Comparison of ENCODE assay signal across 25 cellular contexts in the genomic region with DNA sequence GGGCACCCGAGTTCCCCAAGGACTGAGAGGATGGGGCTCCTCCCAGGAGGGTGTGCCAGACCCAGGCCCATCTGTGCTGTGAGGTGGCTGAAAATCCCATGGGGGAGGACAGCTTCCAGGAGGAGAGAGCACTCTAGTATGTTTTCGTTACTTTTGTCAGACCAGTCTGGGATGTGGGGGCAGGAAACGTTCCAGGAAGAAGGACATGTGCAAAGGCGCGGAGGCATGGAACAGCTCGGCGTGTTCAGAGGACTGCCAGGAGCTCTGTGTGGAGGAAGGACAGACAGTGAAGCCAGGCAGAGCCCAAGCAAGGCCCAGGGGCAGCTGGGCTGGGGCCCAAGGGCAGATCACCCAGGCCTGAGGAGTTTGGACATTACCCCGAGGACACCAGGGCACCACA. TPM values are rescaled to one million over a fixed set of nuclear protein-coding genes. Genes with fewer than 3 reads are reported as not detected.
"Had no signal": no experiment of that assay in that cellular context is flagged by ENCODE, and none has a peak within 500 bp of the region (broad histone marks: within the 10 kb centered on the region; RNA-seq: fewer than 3 reads in every experiment).

No MANE protein-coding gene starts in this region.

- H3K4me3 ChIP-seq: adrenal gland, coronary artery, esophagus muscularis mucosa, spleen, suprapubic skin, tibial nerve had no signal

- H3K4me1 ChIP-seq: adrenal gland, foreskin keratinocyte had no signal

- H3K4me1 Mint-ChIP-seq: activated naive CD8-positive, alpha-beta T cell treated with anti-CD3 and anti-CD28 coated beads for 36 hours; naive thymus-derived CD4-positive, alpha-beta T cell had no signal

- H3K9me3 ChIP-seq: adrenal gland, esophagus muscularis mucosa, spleen, suprapubic skin, tibial nerve had no signal

- H3K36me3 Mint-ChIP-seq: activated naive CD8-positive, alpha-beta T cell treated with anti-CD3 and anti-CD28 coated beads for 36 hours; memory B cell had no signal

- H3K4me3 Mint-ChIP-seq: activated naive CD4-positive, alpha-beta T cell treated with anti-CD3 and anti-CD28 coated beads for 36 hours; activated naive CD8-positive, alpha-beta T cell treated with anti-CD3 and anti-CD28 coated beads for 36 hours; effector memory CD8-positive, alpha-beta T cell; memory B cell; naive thymus-derived CD4-positive, alpha-beta T cell; T-helper 1 cell treated with Interleukin-12 subunit alpha and Interleukin-12 subunit beta and Interleukin-4 antibody, amounts not matched to agents 30 μg/mL and 1 μg/mL, for 36 hours had no signal

- H3K9me3 Mint-ChIP-seq: activated naive CD4-positive, alpha-beta T cell treated with anti-CD3 and anti-CD28 coated beads for 36 hours; activated naive CD8-positive, alpha-beta T cell treated with anti-CD3 and anti-CD28 coated beads for 36 hours; effector memory CD8-positive, alpha-beta T cell; memory B cell; T-helper 1 cell treated with Interleukin-12 subunit alpha and Interleukin-12 subunit beta and Interleukin-4 antibody, amounts not matched to agents 30 μg/mL and 1 μg/mL, for 36 hours had no signal

- H3K27ac ChIP-seq: adrenal gland, brain microvascular endothelial cell, coronary artery, esophagus muscularis mucosa, foreskin keratinocyte, spleen, suprapubic skin, tibial nerve, WERI-Rb-1 had no signal

- H3K36me3 ChIP-seq: adrenal gland, brain microvascular endothelial cell, esophagus muscularis mucosa, suprapubic skin, tibial nerve, WERI-Rb-1 had no signal

- H3K27ac Mint-ChIP-seq: activated naive CD4-positive, alpha-beta T cell treated with anti-CD3 and anti-CD28 coated beads for 36 hours; activated naive CD8-positive, alpha-beta T cell treated with anti-CD3 and anti-CD28 coated beads for 36 hours; effector memory CD8-positive, alpha-beta T cell; memory B cell; naive thymus-derived CD4-positive, alpha-beta T cell; T-helper 1 cell treated with Interleukin-12 subunit alpha and Interleukin-12 subunit beta and Interleukin-4 antibody, amounts not matched to agents 30 μg/mL and 1 μg/mL, for 36 hours had no signal

- DNase-seq: activated CD4-positive, alpha-beta T cell treated with anti-CD3 and anti-CD28 coated beads for 48 hours; activated CD4-positive, alpha-beta T cell treated with anti-CD3 and anti-CD28 coated beads, Interleukin-2, amount 50 U/mL, for 48 hours; activated CD8-positive, alpha-beta memory T cell treated with anti-CD3 and anti-CD28 coated beads for 24 hours; activated effector memory CD4-positive, alpha-beta T cell treated with anti-CD3 and anti-CD28 coated beads, Interleukin-2, amount 50 U/mL, for 16 hours; activated naive CD4-positive, alpha-beta T cell treated with anti-CD3 and anti-CD28 coated beads for 36 hours; activated naive CD8-positive, alpha-beta T cell treated with anti-CD3 and anti-CD28 coated beads for 36 hours; brain microvascular endothelial cell; effector memory CD8-positive, alpha-beta T cell; foreskin keratinocyte; midbrain; naive thymus-derived CD4-positive, alpha-beta T cell; right cardiac atrium; stimulated activated naive CD4-positive, alpha-beta T cell; T1000; WERI-Rb-1 had no signal

RNA-seq across cellular contexts. Expression of gene CA4, which starts 7.0 kb away (rescaled TPM):
- total RNA-seq: activated naive CD4-positive, alpha-beta T cell treated with anti-CD3 and anti-CD28 coated beads for 36 hours; activated naive CD8-positive, alpha-beta T cell treated with anti-CD3 and anti-CD28 coated beads for 36 hours; astrocyte; foreskin keratinocyte; naive thymus-derived CD4-positive, alpha-beta T cell had no signal
- polyA plus RNA-seq: foreskin keratinocyte; naive thymus-derived CD4-positive, alpha-beta T cell; neural cell had no signal
